Comparison of ENCODE assay signal across 13 cellular contexts in genomic region chr9:125435776-125436612, GRCh38.
A peak's percentile ranks its signal among the peaks of the same experiment; 100 is the strongest.
DNase-seq lines count a peak whose midpoint lies in the region; ATAC-seq and TF ChIP-seq lines count a peak whose summit lies in the region.
"Had no signal": no experiment of that assay in that cellular context is flagged by ENCODE, and none has a peak within 500 bp of the region (broad histone marks: within the 10 kb centered on the region; RNA-seq: fewer than 3 reads in every experiment).

No MANE protein-coding gene starts in this region.

- no peaks in the 10 kb centered on the region for H3K27me3 Mint-ChIP-seq in effector memory CD8-positive, alpha-beta T cell

- no peak overlapping the region for H3K4me3 ChIP-seq in H7 (ENCODE audit: insufficient read depth, low read depth, low read length)
- H3K4me3 ChIP-seq: BLaER1 treated with 17β-estradiol and CSF1 and Interleukin-3, amounts not matched to agents 10 nM and 100 nM had no signal

- H3K36me3 ChIP-seq in H7 (replicated peaks; ENCODE audit: control insufficient read depth, insufficient read depth, low read length): peaks cover 1% of the 10 kb centered on the region; the same call in 1 of the 2 replicates

- H3K4me3 Mint-ChIP-seq in effector memory CD8-positive, alpha-beta T cell: no peak overlapping the region

- peak; percentile 40 for DNase-seq in activated CD8-positive, alpha-beta memory T cell treated with anti-CD3 and anti-CD28 coated beads, Interleukin-2, amount 50 U/mL, for 48 hours
- DNase-seq in activated CD8-positive, alpha-beta memory T cell treated with anti-CD3 and anti-CD28 coated beads for 24 hours: no peak
- DNase-seq in H7 (peak; percentile 47), omental fat pad (ENCODE audit: low spot score) (no peak), NOMO-1 (lab: John Stamatoyannopoulos, UW; ENCODE audit: unreplicated experiment in 2 of 2) (no peak), NCI-H524 treated with DMSO at 0.1 percent for 48 hours (lab: John Stamatoyannopoulos, UW) (no peak), activated gamma-delta T cell treated with Interleukin-2 at 50 U/mL for 16 hours (no peak)
- DNase-seq in effector memory CD8-positive, alpha-beta T cell: no peak
- DNase-seq: 8988T, NCI-H2227 treated with DMSO at 0.1 percent for 48 hours, NCI-H526 treated with DMSO at 0.1 percent for 48 hours, PC-3 had no signal

- TF ChIP-seq CTCF in omental fat pad (IDR thresholded peaks at IDR 0.05): no peak

- ATAC-seq in effector memory CD8-positive, alpha-beta T cell (replicated peaks): no peak
- ATAC-seq in omental fat pad (ENCODE audit: low FRiP score): peak; percentile 14
- ATAC-seq: PC-3 had no signal

- H3K27ac Mint-ChIP-seq in effector memory CD8-positive, alpha-beta T cell: peak overlapping the region; percentile 33 to 71

- peaks cover 15% of the 10 kb centered on the region for H3K36me3 Mint-ChIP-seq in effector memory CD8-positive, alpha-beta T cell (ENCODE audit: insufficient read depth)

- H3K9me3 Mint-ChIP-seq in effector memory CD8-positive, alpha-beta T cell: no peaks in the 10 kb centered on the region

- H3K4me1 Mint-ChIP-seq in effector memory CD8-positive, alpha-beta T cell (ENCODE audit: low read depth in 2 of 2): no peaks in the 10 kb centered on the region

- no peaks in the 10 kb centered on the region for H3K27me3 ChIP-seq in H7 (ENCODE audit: control insufficient read depth, insufficient read depth, low read length)
- H3K27me3 ChIP-seq: BLaER1 treated with 17β-estradiol and CSF1 and Interleukin-3, amounts not matched to agents 10 nM and 100 nM had no signal

Comparison
In these comparisons a context has a peak if more than half of its experiments do, and no peak if none do; other contexts are left out.
1. DNase-seq: peak in activated CD8-positive, alpha-beta memory T cell treated with anti-CD3 and anti-CD28 coated beads, Interleukin-2, amount 50 U/mL, for 48 hours (single experiment) and H7 (single experiment); none in activated CD8-positive, alpha-beta memory T cell treated with anti-CD3 and anti-CD28 coated beads for 24 hours (single experiment), effector memory CD8-positive, alpha-beta T cell (0 of 3), omental fat pad (single experiment), NOMO-1 (0 of 2), NCI-H524 treated with DMSO at 0.1 percent for 48 hours (single experiment) and activated gamma-delta T cell treated with Interleukin-2 at 50 U/mL for 16 hours (single experiment).